ENCODE assay signal across 18 cellular contexts in genomic region chr1:244200596-244200995, GRCh38.
A peak's percentile ranks its signal among the peaks of the same experiment; 100 is the strongest.
DNase-seq lines count a peak whose midpoint lies in the region; ATAC-seq and TF ChIP-seq lines count a peak whose summit lies in the region.
"Had no signal": no experiment of that assay in that cellular context is flagged by ENCODE, and none has a peak within 500 bp of the region (broad histone marks: within the 10 kb centered on the region; RNA-seq: fewer than 3 reads in every experiment).

No MANE protein-coding gene starts in this region.

- peaks cover 3% of the 10 kb centered on the region for H3K4me1 ChIP-seq in IMR-90 (ENCODE audit: control insufficient read depth, insufficient read depth, low read length)
- H3K4me1 ChIP-seq: BLaER1 treated with 17β-estradiol and CSF1 and Interleukin-3, amounts not matched to agents 10 nM and 100 nM had no signal

- H3K27me3 Mint-ChIP-seq in osteocyte (ENCODE audit: unreplicated experiment), result no peaks in the 10 kb centered on the region

- no peaks in the 10 kb centered on the region for H3K36me3 ChIP-seq in IMR-90 (ENCODE audit: control insufficient read depth, insufficient read depth, low read length)
- H3K36me3 ChIP-seq: BLaER1 treated with 17β-estradiol and CSF1 and Interleukin-3, amounts not matched to agents 10 nM and 100 nM had no signal

- no peaks in the 10 kb centered on the region for H4K20me1 ChIP-seq in IMR-90 (ENCODE audit: insufficient read depth, low read length)
- H4K20me1 ChIP-seq: BLaER1 treated with 17β-estradiol and CSF1 and Interleukin-3, amounts not matched to agents 10 nM and 100 nM had no signal

- no peak overlapping the region for H3K56ac ChIP-seq in IMR-90 (ENCODE audit: extremely low read depth, insufficient read depth, low read length)

- H2BK20ac ChIP-seq in IMR-90 (ENCODE audit: low read depth, low read length), result no peak overlapping the region

- H3K9ac ChIP-seq in IMR-90 (ENCODE audit: low read depth, low read length), result no peak overlapping the region
- H3K9ac ChIP-seq: BLaER1 treated with 17β-estradiol and CSF1 and Interleukin-3, amounts not matched to agents 10 nM and 100 nM had no signal

- H3K4me1 Mint-ChIP-seq in osteocyte (ENCODE audit: unreplicated experiment), result no peaks in the 10 kb centered on the region
- H3K4me1 Mint-ChIP-seq: B cell had no signal

- no peak overlapping the region for H4K8ac ChIP-seq in IMR-90 (ENCODE audit: low read depth in 2 of 2, low read length in 2 of 2)

- dilution Hi-C loops in IMR-90 (cut with HindIII; ENCODE audit: low sequenced_read_pairs, unreplicated experiment), result no loop called here

- H3K27me3 ChIP-seq in IMR-90 (ENCODE audit: control insufficient read depth, insufficient read depth, low read length), result no peaks in the 10 kb centered on the region
- H3K27me3 ChIP-seq: BLaER1 treated with 17β-estradiol and CSF1 and Interleukin-3, amounts not matched to agents 10 nM and 100 nM had no signal

- BruUV-seq in IMR-90 (replicated peaks; lab: Mats Ljungman, UMichigan), result no TSS peak

- H3K9me3 ChIP-seq in IMR-90 (ENCODE audit: control insufficient read depth, insufficient read depth, low read length), result no peaks in the 10 kb centered on the region
- H3K9me3 ChIP-seq: BLaER1 treated with 17β-estradiol and CSF1 and Interleukin-3, amounts not matched to agents 10 nM and 100 nM had no signal

- TF ChIP-seq CTCF in IMR-90 (conservative IDR thresholded peaks at IDR 0.05; ENCODE audit: low read depth, low read length), result no peak
- no peak for TF ChIP-seq CTCF in osteocyte (IDR thresholded peaks at IDR 0.05)

- ATAC-seq in IMR-90 (ENCODE audit: low read depth), result no peak
- no peak for ATAC-seq in GM21528 (IDR thresholded peaks at IDR 0.05; ENCODE audit: low FRiP score, unreplicated experiment)
- ATAC-seq: CD8-positive, alpha-beta T cell; HCT116; K562 had no signal

- H2AK5ac ChIP-seq in IMR-90 (ENCODE audit: low read depth, low read length), result no peak overlapping the region

- POLR2A ChIA-PET in IMR-90 (lab: Charles Lee; ENCODE audit: unreplicated experiment), result no interaction called here

- peak overlapping the region; percentile 33 for H2AFZ ChIP-seq in IMR-90 (replicated peaks; ENCODE audit: low read length, poor library complexity)

- no peak overlapping the region for H3K23ac ChIP-seq in IMR-90 (ENCODE audit: low read depth, low read length)

- H3K9me1 ChIP-seq in IMR-90 (ENCODE audit: insufficient read depth, low read length), result no peaks in the 10 kb centered on the region

- CTCF ChIA-PET in IMR-90 (lab: Yijun Ruan, JAX), result no interaction called here

- no peak for TF ChIP-seq POLR2A in IMR-90 (IDR thresholded peaks at IDR 0.05; ENCODE audit: low read depth, low read length)

- no peaks in the 10 kb centered on the region for H3K79me1 ChIP-seq in IMR-90 (ENCODE audit: low read depth in 1 of 2, low read length in 2 of 2)

- H2AK9ac ChIP-seq in IMR-90 (replicated peaks; ENCODE audit: low read depth, low read length, poor library complexity), result no peak overlapping the region

- TF ChIP-seq RAD21 in IMR-90 (IDR thresholded peaks at IDR 0.05; ENCODE audit: low read length), result no peak

- H3K27ac ChIP-seq in IMR-90 (ENCODE audit: insufficient read depth, low read length), result no peak overlapping the region
- H3K27ac ChIP-seq: BLaER1 treated with 17β-estradiol and CSF1 and Interleukin-3, amounts not matched to agents 10 nM and 100 nM had no signal

- H3K4me2 ChIP-seq in IMR-90 (ENCODE audit: low read depth, low read length), result no peak overlapping the region
- H3K4me2 ChIP-seq: BLaER1 treated with 17β-estradiol and CSF1 and Interleukin-3, amounts not matched to agents 10 nM and 100 nM had no signal

- no peaks in the 10 kb centered on the region for H3K9me3 Mint-ChIP-seq in osteocyte (ENCODE audit: unreplicated experiment)
- H3K9me3 Mint-ChIP-seq: CD8-positive, alpha-beta T cell; HFFc6 had no signal

- no peak overlapping the region for H2BK15ac ChIP-seq in IMR-90 (ENCODE audit: low read depth, low read length)

- no peak overlapping the region for H3K27ac Mint-ChIP-seq in osteocyte (ENCODE audit: unreplicated experiment)
- H3K27ac Mint-ChIP-seq: B cell; CD8-positive, alpha-beta T cell; HFFc6 had no signal

- no peaks in the 10 kb centered on the region for H3K36me3 Mint-ChIP-seq in osteocyte (ENCODE audit: unreplicated experiment)
- H3K36me3 Mint-ChIP-seq: CD8-positive, alpha-beta T cell had no signal

- no peak overlapping the region for H3K4me3 Mint-ChIP-seq in osteocyte (ENCODE audit: unreplicated experiment)
- H3K4me3 Mint-ChIP-seq: B cell; CD8-positive, alpha-beta T cell; HFFc6 had no signal

- no peak overlapping the region for H4K5ac ChIP-seq in IMR-90 (ENCODE audit: low read depth, low read length)

- intact Hi-C loops in IMR-90 (cut with micrococcal nuclease), result no loop called here

- DNase-seq in NCI-H748 (lab: John Stamatoyannopoulos, UW; ENCODE audit: unreplicated experiment) (peak; percentile 1), NCI-H748 treated with DMSO at 0.1 percent for 48 hours (lab: John Stamatoyannopoulos, UW) (no peak), IMR-90 (no peak), NCI-H524 (lab: John Stamatoyannopoulos, UW) (peak; percentile 52 to 66), cerebellar nuclear complex (lab: John Stamatoyannopoulos, UW) (peak; percentile 92 to 98), NCI-H510A treated with DMSO at 0.1 percent for 48 hours (lab: John Stamatoyannopoulos, UW) (no peak), osteocyte (ENCODE audit: extremely low spot score, unreplicated experiment) (no peak)
- DNase-seq: Calu3; CD8-positive, alpha-beta T cell; GDM1; GOT3; H7; HFFc6 had no signal

- H4K91ac ChIP-seq in IMR-90 (ENCODE audit: insufficient read depth, low read depth, low read length), result no peak overlapping the region

- H2BK5ac ChIP-seq in IMR-90 (ENCODE audit: low read depth, low read length, poor library complexity, severe bottlenecking), result no peak overlapping the region

- no peak overlapping the region for H3K4ac ChIP-seq in IMR-90 (ENCODE audit: low read depth, low read length)

- H2BK120ac ChIP-seq in IMR-90 (ENCODE audit: low read depth, low read length), result no peak overlapping the region

- in situ Hi-C loops in IMR-90 (cut with MboI; ENCODE audit: low sequenced_read_pairs), result no loop called here

- 79% methylated on average over 5 of the region's 8 CpGs; no CpG with 5 or more reads in 1 of the 2 experiments for WGBS in IMR-90 (ENCODE audit: extremely low coverage in 2 of 2, insufficient read length in 1 of 2), 2 experiments

- no peak overlapping the region for H3K4me3 ChIP-seq in IMR-90 (ENCODE audit: insufficient read depth, low read depth, low read length)
- H3K4me3 ChIP-seq: BLaER1 treated with 17β-estradiol and CSF1 and Interleukin-3, amounts not matched to agents 10 nM and 100 nM; K562 had no signal

- no peak overlapping the region for H3K14ac ChIP-seq in IMR-90 (replicated peaks; ENCODE audit: low read depth, low read length)

- H3K18ac ChIP-seq in IMR-90 (ENCODE audit: low read depth, low read length), result no peak overlapping the region

TF ChIP-seq in IMR-90, 13 proteins besides CTCF, POLR2A, EP300 and RAD21:
- TF ChIP-seq CHD1 (IDR thresholded peaks at IDR 0.05; ENCODE audit: low read depth, low read length) (no peak), MAZ (IDR thresholded peaks at IDR 0.05; ENCODE audit: borderline replicate concordance, low read depth, low read length) (no peak), CEBPB (IDR thresholded peaks at IDR 0.05; ENCODE audit: low read depth, low read length) (no peak), USF2 (IDR thresholded peaks at IDR 0.05; ENCODE audit: low read depth, low read length) (no peak), NFE2L2 (IDR thresholded peaks at IDR 0.05; ENCODE audit: low read depth, low read length) (no peak), ELK1 (IDR thresholded peaks at IDR 0.05; ENCODE audit: borderline replicate concordance, low read depth, low read length) (no peak), FOS (IDR thresholded peaks at IDR 0.05; ENCODE audit: low read depth, low read length) (no peak), SMC3 (IDR thresholded peaks at IDR 0.05; ENCODE audit: low read depth, low read length) (no peak), RFX5 (IDR thresholded peaks at IDR 0.05; ENCODE audit: low read depth, low read length) (no peak), MAFK (IDR thresholded peaks at IDR 0.05; ENCODE audit: low read depth, low read length) (no peak)

Comparison
In these comparisons a context has a peak if more than half of its experiments do, and no peak if none do; other contexts are left out.
1. DNase-seq: peak in NCI-H748 (single experiment), NCI-H524 (2 of 2) and cerebellar nuclear complex (2 of 2); none in NCI-H748 treated with DMSO at 0.1 percent for 48 hours (single experiment), IMR-90 (single experiment), NCI-H510A treated with DMSO at 0.1 percent for 48 hours (single experiment) and osteocyte (single experiment).